8 cellular contexts compared by ENCODE assay signal in genomic region chr1:203272633-203273205, GRCh38. TPM values are rescaled to one million over a fixed set of nuclear protein-coding genes. Genes with fewer than 3 reads are reported as not detected.
DNase-seq lines count a peak whose midpoint lies in the region; ATAC-seq and TF ChIP-seq lines count a peak whose summit lies in the region.

No MANE protein-coding gene starts in this region.

- CTCF ChIA-PET in HEK293 (lab: Yijun Ruan, JAX) = interaction anchor here (0.6 to 13.1 kb wide), 32 partner anchors 9 to 523 kb away, joined by 3 to 526 read pairs (median 4); partner anchors contain the start of genes BTG2 and PPFIA4

- 0 out of 2 replicates have a peak overlapping the region, but pooled peaks have one; percentile 39 for H3K4me3 ChIP-seq in ACC112 (ENCODE audit: low read depth, low read length)
- no peak overlapping the region for H3K4me3 ChIP-seq in HEK293 (ENCODE audit: low read depth, low read length)
- H3K4me3 ChIP-seq in colonic mucosa = peak overlapping the region; percentile 24
- peak overlapping the region; percentile 81 to 86 for H3K4me3 ChIP-seq in neutrophil (ENCODE audit: low read depth in 1 of 2, low read length in 1 of 2)

- H3K4me1 ChIP-seq in ACC112 (ENCODE audit: control insufficient read depth, insufficient read depth, low read length, unreplicated experiment) = no peaks in the 10 kb centered on the region
- no peaks in the 10 kb centered on the region for H3K4me1 ChIP-seq in HEK293 (ENCODE audit: control insufficient read depth, insufficient read depth, low read length)
- no peaks in the 10 kb centered on the region for H3K4me1 ChIP-seq in colonic mucosa
- peaks cover 77 to 83% of the 10 kb centered on the region in 2 experiments for H3K4me1 ChIP-seq in neutrophil (ENCODE audit: control insufficient read depth in 1 of 2, insufficient read depth in 1 of 2, low read depth in 1 of 2, low read length in 1 of 2)

- H2AFZ ChIP-seq in ACC112 (ENCODE audit: low read length, unreplicated experiment) = no peak overlapping the region

- no peak overlapping the region for H3K27ac ChIP-seq in ACC112 (ENCODE audit: low read depth, low read length)
- H3K27ac ChIP-seq in HEK293 (ENCODE audit: extremely low read depth, low read depth, low read length) = no peak overlapping the region
- peak overlapping the region; percentile 58 for H3K27ac ChIP-seq in colonic mucosa
- H3K27ac ChIP-seq in neutrophil = peak overlapping the region; percentile 98

- no peaks in the 10 kb centered on the region for H3K27me3 ChIP-seq in ACC112 (ENCODE audit: insufficient read depth, low read length)
- no peaks in the 10 kb centered on the region for H3K27me3 ChIP-seq in colonic mucosa
- H3K27me3 ChIP-seq in neutrophil = no peaks in the 10 kb centered on the region

- H3K36me3 ChIP-seq in ACC112 (ENCODE audit: insufficient read depth, low read length) = no peaks in the 10 kb centered on the region
- H3K36me3 ChIP-seq in HEK293 (ENCODE audit: control insufficient read depth in 2 of 2, insufficient read depth in 1 of 2, low read length in 2 of 2) = no peaks in the 10 kb centered on the region
- no peaks in the 10 kb centered on the region for H3K36me3 ChIP-seq in colonic mucosa
- H3K36me3 ChIP-seq in neutrophil = no peaks in the 10 kb centered on the region

- no peaks in the 10 kb centered on the region for H3K79me2 ChIP-seq in ACC112 (ENCODE audit: control insufficient read depth, insufficient read depth, low read length, unreplicated experiment)

- no peak for TF ChIP-seq CTCF in HEK293 (tag by site-specific recombination; IDR thresholded peaks at IDR 0.05)
- TF ChIP-seq CTCF in colonic mucosa (IDR thresholded peaks at IDR 0.05) = no peak
- TF ChIP-seq CTCF in neutrophil (IDR thresholded peaks at IDR 0.05) = no peak

- H3K9me3 ChIP-seq in HEK293 (ENCODE audit: control insufficient read depth, insufficient read depth, low read depth, low read length) (no peaks in the 10 kb centered on the region), colonic mucosa (no peaks in the 10 kb centered on the region), neutrophil (no peaks in the 10 kb centered on the region)

- POLR2A ChIA-PET in HEK293 (lab: Yijun Ruan, JAX) = interaction anchor here (0.5 to 4.9 kb wide), 5 partner anchors 34 to 70 kb away, joined by 3 to 32 read pairs (median 4); partner anchors contain the start of gene BTG2

- peak overlapping the region in 1 of 2 donors; percentile 52 for H3K9ac ChIP-seq in colonic mucosa (ENCODE audit: low read depth in 2 of 2, low read length in 2 of 2)

- no peak for ATAC-seq in GM21526 (IDR thresholded peaks at IDR 0.05; ENCODE audit: low FRiP score, unreplicated experiment)
- no peak for ATAC-seq in GM21825 (IDR thresholded peaks at IDR 0.05; ENCODE audit: unreplicated experiment)

- no peak for DNase-seq in colonic mucosa
- DNase-seq in COR-L47 (lab: John Stamatoyannopoulos, UW) = no peak
- DNase-seq in NCI-H2081 (lab: John Stamatoyannopoulos, UW) = no peak

- intact Hi-C loops in colonic mucosa (cut with DNase I) = loop anchor here (2.0 to 5.0 kb wide), 2 partner anchors 35 to 66 kb away; partner anchors contain the start of gene BTG2

TF ChIP-seq in HEK293, 187 proteins besides CTCF, POLR2A, EP300 and RAD21:
- TF ChIP-seq ZFHX2 (tag by site-specific recombination; conservative IDR thresholded peaks at IDR 0.05) (peak; percentile 79; the same call in 1 of the 2 replicates), EGR2 (tag by site-specific recombination; IDR thresholded peaks at IDR 0.05; ENCODE audit: low read depth) (peak; percentile 86; the same call in 1 of the 2 replicates), ZNF639 (tag by site-specific recombination; IDR thresholded peaks at IDR 0.05) (no peak), ZNF133 (tag by site-specific recombination; IDR thresholded peaks at IDR 0.05) (no peak), ZNF561 (tag by site-specific recombination; IDR thresholded peaks at IDR 0.05; ENCODE audit: borderline replicate concordance) (0 out of 2 replicates have a peak, but pooled peaks have one; percentile 74), ZNF768 (tag by site-specific recombination; IDR thresholded peaks at IDR 0.05) (peak; percentile 73; the same call in 1 of the 2 replicates), ZNF416 (tag by site-specific recombination; IDR thresholded peaks at IDR 0.05) (no peak)

RNA-seq across cellular contexts. Expression of gene BTG2, which starts 32.6 kb away (rescaled TPM):
- 10 to 100 TPM; 66.4 to 88.0 TPM for total RNA-seq in colonic mucosa

RNA-seq across cellular contexts. Expression of gene CHIT1, which starts 43.2 kb away (rescaled TPM):
- total RNA-seq in colonic mucosa = under 1 TPM in 1 of 2 donors, not detected in 1; 0.30 TPM

Comparison
In these comparisons a context has a peak if more than half of its experiments do, and no peak if none do; other contexts are left out.
1. H3K27ac ChIP-seq: peak in colonic mucosa (single experiment) and neutrophil (single experiment); none in ACC112 (single experiment) and HEK293 (single experiment).